In genomic region chr9:76463211-76463610, GRCh38 we compare ENCODE assay signal across 13 cellular contexts. TPM values are rescaled to one million over a fixed set of nuclear protein-coding genes. Genes with fewer than 3 reads are reported as not detected.
A peak's percentile ranks its signal among the peaks of the same experiment; 100 is the strongest.
DNase-seq lines count a peak whose midpoint lies in the region; ATAC-seq and TF ChIP-seq lines count a peak whose summit lies in the region.
"Had no signal": no experiment of that assay in that cellular context is flagged by ENCODE, and none has a peak within 500 bp of the region (broad histone marks: within the 10 kb centered on the region; RNA-seq: fewer than 3 reads in every experiment).

No MANE protein-coding gene starts in this region.

- H3K27me3 ChIP-seq in KMS-11 (ENCODE audit: insufficient read depth, low read depth), result no peaks in the 10 kb centered on the region
- no peaks in the 10 kb centered on the region for H3K27me3 ChIP-seq in CD8-positive, alpha-beta memory T cell (ENCODE audit: insufficient read depth, low read length, poor library complexity, severe bottlenecking)

- no peaks in the 10 kb centered on the region for H3K79me2 ChIP-seq in KMS-11 (ENCODE audit: insufficient read depth, low read depth)

- intact Hi-C loops in activated CD4-positive, alpha-beta memory T cell treated with anti-CD3 and anti-CD28 coated beads for 36 hours (cut with micrococcal nuclease), result no loop called here

- CTCF ChIA-PET in GM10248 (lab: Yijun Ruan, JAX), result interaction anchor here (0.8 to 2.6 kb wide), 12 partner anchors 9 to 242 kb away, joined by 3 to 7 read pairs (median 4); no protein-coding TSS in a partner anchor
- CTCF ChIA-PET in CD8-positive, alpha-beta memory T cell (lab: Charles Lee), result interaction anchor here (1.0 to 1.4 kb wide), 2 partner anchors 16 to 241 kb away, joined by 4 read pairs; no protein-coding TSS in a partner anchor
- CTCF ChIA-PET in activated CD4-positive, alpha-beta memory T cell treated with anti-CD3 and anti-CD28 coated beads for 36 hours (lab: Charles Lee), result interaction anchor here (1.5 kb wide), 1 partner anchor 196 kb away, joined by 5 read pairs; no protein-coding TSS in a partner anchor

- H3K27ac ChIP-seq in KMS-11, result no peak overlapping the region
- no peak overlapping the region for H3K27ac ChIP-seq in CD8-positive, alpha-beta memory T cell (ENCODE audit: low read depth, low read length)
- H3K27ac ChIP-seq: thoracic aorta had no signal

- H3K4me1 Mint-ChIP-seq in CD8-positive, alpha-beta memory T cell, result peaks cover 30 to 37% (median 36%) of the 10 kb centered on the region in 3 donors
- H3K4me1 Mint-ChIP-seq in activated CD4-positive, alpha-beta memory T cell treated with anti-CD3 and anti-CD28 coated beads for 36 hours (ENCODE audit: low read depth), result peaks cover 11% of the 10 kb centered on the region

- H3K4me3 ChIP-seq in KMS-11 (IDR thresholded peaks at IDR 0.05; ENCODE audit: insufficient read depth, low read depth, low read length), result no peak overlapping the region
- H3K4me3 ChIP-seq in CD8-positive, alpha-beta memory T cell (ENCODE audit: low read length), result no peak overlapping the region
- H3K4me3 ChIP-seq: thoracic aorta had no signal

- no peaks in the 10 kb centered on the region for H4K20me1 ChIP-seq in KMS-11 (ENCODE audit: insufficient read depth)

- H2AFZ ChIP-seq in KMS-11 (ENCODE audit: low read depth), result no peak overlapping the region

- no peaks in the 10 kb centered on the region for H3K9me3 Mint-ChIP-seq in CD8-positive, alpha-beta memory T cell
- H3K9me3 Mint-ChIP-seq in activated CD4-positive, alpha-beta memory T cell treated with anti-CD3 and anti-CD28 coated beads for 36 hours, result no peaks in the 10 kb centered on the region
- H3K9me3 Mint-ChIP-seq: activated CD4-positive, alpha-beta T cell treated with anti-CD3 and anti-CD28 coated beads, Interleukin-2, amount 10 ng/mL, durations not matched to agents 7 days and 5 days; activated naive CD4-positive, alpha-beta T cell treated with anti-CD3 and anti-CD28 coated beads for 36 hours had no signal

- no peak overlapping the region for H3K27ac Mint-ChIP-seq in CD8-positive, alpha-beta memory T cell
- no peak overlapping the region for H3K27ac Mint-ChIP-seq in activated CD4-positive, alpha-beta memory T cell treated with anti-CD3 and anti-CD28 coated beads for 36 hours
- H3K27ac Mint-ChIP-seq: activated CD4-positive, alpha-beta T cell treated with anti-CD3 and anti-CD28 coated beads, Interleukin-2, amount 10 ng/mL, durations not matched to agents 7 days and 5 days; activated naive CD4-positive, alpha-beta T cell treated with anti-CD3 and anti-CD28 coated beads for 36 hours had no signal

- no peaks in the 10 kb centered on the region for H3K36me3 ChIP-seq in KMS-11 (ENCODE audit: insufficient read depth)
- no peaks in the 10 kb centered on the region for H3K36me3 ChIP-seq in CD8-positive, alpha-beta memory T cell (ENCODE audit: insufficient read depth, low read length)
- H3K36me3 ChIP-seq: thoracic aorta had no signal

- H3K9ac ChIP-seq in KMS-11, result no peak overlapping the region

- no peak for TF ChIP-seq CTCF in GM10248 (IDR thresholded peaks at IDR 0.05; ENCODE audit: control extremely low read depth, extremely low read depth, low read depth, missing control alignments)
- TF ChIP-seq CTCF in KMS-11 (conservative IDR thresholded peaks at IDR 0.05; ENCODE audit: low read depth, low read length), result no peak

- H3K4me1 ChIP-seq in KMS-11 (ENCODE audit: low read depth, poor library complexity, severe bottlenecking), result peaks cover 42% of the 10 kb centered on the region
- H3K4me1 ChIP-seq in CD8-positive, alpha-beta memory T cell (ENCODE audit: insufficient read depth, low read length), result peaks cover 8% of the 10 kb centered on the region

- peaks cover 0 to 3% of the 10 kb centered on the region in 2 donors for H3K27me3 Mint-ChIP-seq in CD8-positive, alpha-beta memory T cell
- H3K27me3 Mint-ChIP-seq in activated CD4-positive, alpha-beta memory T cell treated with anti-CD3 and anti-CD28 coated beads for 36 hours, result no peaks in the 10 kb centered on the region
- H3K27me3 Mint-ChIP-seq: activated CD4-positive, alpha-beta T cell treated with anti-CD3 and anti-CD28 coated beads, Interleukin-2, amount 10 ng/mL, durations not matched to agents 7 days and 5 days had no signal

- H3K4me3 Mint-ChIP-seq in CD8-positive, alpha-beta memory T cell, result no peak overlapping the region
- no peak overlapping the region for H3K4me3 Mint-ChIP-seq in activated CD4-positive, alpha-beta memory T cell treated with anti-CD3 and anti-CD28 coated beads for 36 hours
- H3K4me3 Mint-ChIP-seq: activated CD4-positive, alpha-beta T cell treated with anti-CD3 and anti-CD28 coated beads, Interleukin-2, amount 10 ng/mL, durations not matched to agents 7 days and 5 days; activated naive CD4-positive, alpha-beta T cell treated with anti-CD3 and anti-CD28 coated beads for 36 hours had no signal

- H3K36me3 Mint-ChIP-seq in CD8-positive, alpha-beta memory T cell, result peaks cover 0 to 5% (median 1%) of the 10 kb centered on the region in 3 donors
- no peaks in the 10 kb centered on the region for H3K36me3 Mint-ChIP-seq in activated CD4-positive, alpha-beta memory T cell treated with anti-CD3 and anti-CD28 coated beads for 36 hours

- no peaks in the 10 kb centered on the region for H3K9me3 ChIP-seq in CD8-positive, alpha-beta memory T cell (ENCODE audit: low read length)
- H3K9me3 ChIP-seq: thoracic aorta had no signal

- ATAC-seq in GM19397 (IDR thresholded peaks at IDR 0.05; ENCODE audit: unreplicated experiment) (peak; percentile 58), HG02884 (IDR thresholded peaks at IDR 0.05; ENCODE audit: unreplicated experiment) (peak; percentile 28), SK-N-SH treated with all-trans-retinoic acid at 6 μM for 48 hours (no peak)

- H3K4me2 ChIP-seq in KMS-11, result peak overlapping the region; percentile 52

- DNase-seq in GM10248 (ENCODE audit: extremely low spot score), result peak; percentile 28
- no peak for DNase-seq in CD8-positive, alpha-beta memory T cell
- no peak for DNase-seq in kidney tubule cell (ENCODE audit: low spot score)
- DNase-seq in activated CD4-positive, alpha-beta memory T cell treated with anti-CD3 and anti-CD28 coated beads for 36 hours, result no peak
- DNase-seq: activated CD4-positive, alpha-beta T cell treated with anti-CD3 and anti-CD28 coated beads, Interleukin-2, amount 10 ng/mL, durations not matched to agents 7 days and 5 days; activated naive CD4-positive, alpha-beta T cell treated with anti-CD3 and anti-CD28 coated beads for 36 hours; DND-41; NCI-H345 had no signal

- POLR2A ChIA-PET in GM10248 (lab: Yijun Ruan, JAX), result interaction anchor here (0.9 to 1.0 kb wide), 2 partner anchors 9 to 70 kb away, joined by 3 read pairs; no protein-coding TSS in a partner anchor
- POLR2A ChIA-PET in CD8-positive, alpha-beta memory T cell (lab: Charles Lee), result no interaction called here
- POLR2A ChIA-PET in activated CD4-positive, alpha-beta memory T cell treated with anti-CD3 and anti-CD28 coated beads for 36 hours (lab: Charles Lee), result no interaction called here

TF ChIP-seq in SK-N-SH treated with all-trans-retinoic acid at 6 μM for 48 hours, 23 proteins besides CTCF, POLR2A, EP300 and RAD21 (continues in another document):
- TF ChIP-seq ISL1 (CRISPR knock-in tag; IDR thresholded peaks at IDR 0.05) (no peak), GLIS3 (CRISPR knock-in tag; IDR thresholded peaks at IDR 0.05) (no peak), ZFP3 (CRISPR knock-in tag; IDR thresholded peaks at IDR 0.05) (no peak), CSDC2 (CRISPR knock-in tag; IDR thresholded peaks at IDR 0.05) (no peak), ZNF565 (CRISPR knock-in tag; conservative IDR thresholded peaks at IDR 0.05; ENCODE audit: low read depth) (no peak), ZNF8 (CRISPR knock-in tag; IDR thresholded peaks at IDR 0.05) (no peak), ZC3H10 (CRISPR knock-in tag; IDR thresholded peaks at IDR 0.05) (no peak), ARNTL (CRISPR knock-in tag; IDR thresholded peaks at IDR 0.05; ENCODE audit: borderline replicate concordance, low read depth) (no peak), ZFP30 (CRISPR knock-in tag; IDR thresholded peaks at IDR 0.05) (no peak), ZNF70 (CRISPR knock-in tag; IDR thresholded peaks at IDR 0.05) (no peak), RARB (CRISPR knock-in tag; IDR thresholded peaks at IDR 0.05) (no peak), ESRRG (CRISPR knock-in tag; IDR thresholded peaks at IDR 0.05) (no peak)
- TF ChIP-seq, protein P1, sequence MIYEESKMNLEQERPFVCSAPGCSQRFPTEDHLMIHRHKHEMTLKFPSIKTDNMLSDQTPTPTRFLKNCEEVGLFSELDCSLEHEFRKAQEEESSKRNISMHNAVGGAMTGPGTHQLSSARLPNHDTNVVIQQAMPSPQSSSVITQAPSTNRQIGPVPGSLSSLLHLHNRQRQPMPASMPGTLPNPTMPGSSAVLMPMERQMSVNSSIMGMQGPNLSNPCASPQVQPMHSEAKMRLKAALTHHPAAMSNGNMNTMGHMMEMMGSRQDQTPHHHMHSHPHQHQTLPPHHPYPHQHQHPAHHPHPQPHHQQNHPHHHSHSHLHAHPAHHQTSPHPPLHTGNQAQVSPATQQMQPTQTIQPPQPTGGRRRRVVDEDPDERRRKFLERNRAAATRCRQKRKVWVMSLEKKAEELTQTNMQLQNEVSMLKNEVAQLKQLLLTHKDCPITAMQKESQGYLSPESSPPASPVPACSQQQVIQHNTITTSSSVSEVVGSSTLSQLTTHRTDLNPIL (CRISPR knock-in tag; IDR thresholded peaks at IDR 0.05; ENCODE audit: low read depth), result no peak
- TF ChIP-seq, protein P2, sequence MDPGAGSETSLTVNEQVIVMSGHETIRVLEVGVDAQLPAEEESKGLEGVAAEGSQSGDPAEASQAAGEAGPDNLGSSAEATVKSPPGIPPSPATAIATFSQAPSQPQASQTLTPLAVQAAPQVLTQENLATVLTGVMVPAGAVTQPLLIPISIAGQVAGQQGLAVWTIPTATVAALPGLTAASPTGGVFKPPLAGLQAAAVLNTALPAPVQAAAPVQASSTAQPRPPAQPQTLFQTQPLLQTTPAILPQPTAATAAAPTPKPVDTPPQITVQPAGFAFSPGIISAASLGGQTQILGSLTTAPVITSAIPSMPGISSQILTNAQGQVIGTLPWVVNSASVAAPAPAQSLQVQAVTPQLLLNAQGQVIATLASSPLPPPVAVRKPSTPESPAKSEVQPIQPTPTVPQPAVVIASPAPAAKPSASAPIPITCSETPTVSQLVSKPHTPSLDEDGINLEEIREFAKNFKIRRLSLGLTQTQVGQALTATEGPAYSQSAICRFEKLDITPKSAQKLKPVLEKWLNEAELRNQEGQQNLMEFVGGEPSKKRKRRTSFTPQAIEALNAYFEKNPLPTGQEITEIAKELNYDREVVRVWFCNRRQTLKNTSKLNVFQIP (CRISPR knock-in tag; IDR thresholded peaks at IDR 0.05; ENCODE audit: borderline replicate concordance, low read depth), result no peak

RNA-seq across cellular contexts. Expression of gene GCNT1, which starts 4.2 kb away (rescaled TPM):
- 10 to 100 TPM; 14.8 to 20.9 TPM for total RNA-seq in CD8-positive, alpha-beta memory T cell
- 4.3 TPM for polyA plus RNA-seq in CD8-positive, alpha-beta memory T cell
- 1 to 10 TPM; 6.7 to 6.9 TPM for total RNA-seq in activated CD4-positive, alpha-beta memory T cell treated with anti-CD3 and anti-CD28 coated beads for 36 hours
